In the genomic region with DNA sequence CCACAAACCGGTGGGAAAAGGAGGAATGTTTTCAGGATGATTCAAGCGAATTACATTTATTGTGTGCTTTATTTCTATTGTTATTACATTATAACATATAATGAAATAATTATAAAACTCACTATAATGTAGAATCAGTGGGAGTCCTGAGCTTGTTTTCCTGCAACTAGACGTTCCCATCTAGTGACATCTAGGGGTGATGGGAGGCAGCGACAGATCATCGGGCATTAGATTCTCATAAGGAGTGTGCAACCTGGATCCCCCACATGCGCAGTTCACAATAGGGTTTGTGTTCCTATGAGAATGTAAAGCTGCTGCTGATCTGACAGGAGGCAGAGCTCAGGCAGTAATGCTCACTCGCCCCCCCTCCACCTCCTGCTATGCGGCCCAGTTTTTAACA, we compare ENCODE assay signal across 10 cellular contexts. TPM values are rescaled to one million over a fixed set of nuclear protein-coding genes. Genes with fewer than 3 reads are reported as not detected.
DNase-seq lines count a peak whose midpoint lies in the region; ATAC-seq and TF ChIP-seq lines count a peak whose summit lies in the region.
"Had no signal": no experiment of that assay in that cellular context is flagged by ENCODE, and none has a peak within 500 bp of the region (broad histone marks: within the 10 kb centered on the region; RNA-seq: fewer than 3 reads in every experiment).

No MANE protein-coding gene starts in this region.

- intact Hi-C loops in heart right ventricle (cut with DNase I) = loop anchor here in 5 of 10 donors (5.0 to 10.0 kb wide), 6 partner anchors 54 to 216 kb away; a partner anchor contains a TSS
- intact Hi-C loops in heart left ventricle (cut with DNase I) = loop anchor here in 7 of 10 donors (5.0 to 10.0 kb wide), 4 partner anchors 56 to 216 kb away; a partner anchor contains a TSS
- intact Hi-C loops in left lung (cut with DNase I) = no loop called here

- no peak overlapping the region for H3K4me3 Mint-ChIP-seq in chondrocyte (ENCODE audit: unreplicated experiment)
- H3K4me3 Mint-ChIP-seq: activated naive CD8-positive, alpha-beta T cell treated with anti-CD3 and anti-CD28 coated beads, Interleukin-2, amount 50 U/mL, for 24 hours; WTC11 had no signal

- peaks cover 3% of the 10 kb centered on the region for H3K4me1 Mint-ChIP-seq in chondrocyte (ENCODE audit: low read depth)
- H3K4me1 Mint-ChIP-seq: activated naive CD8-positive, alpha-beta T cell treated with anti-CD3 and anti-CD28 coated beads, Interleukin-2, amount 50 U/mL, for 24 hours had no signal

- H3K4me3 ChIP-seq in heart right ventricle (no peak overlapping the region), heart left ventricle (no peak overlapping the region), MG63 (no peak overlapping the region), left lung (no peak overlapping the region)

- H3K9me3 ChIP-seq in heart right ventricle = no peaks in the 10 kb centered on the region
- H3K9me3 ChIP-seq in heart left ventricle = no peaks in the 10 kb centered on the region
- no peaks in the 10 kb centered on the region for H3K9me3 ChIP-seq in MG63
- H3K9me3 ChIP-seq in left lung = no peaks in the 10 kb centered on the region

- H3K27me3 Mint-ChIP-seq in chondrocyte (ENCODE audit: low read depth) = peaks cover 37% of the 10 kb centered on the region

- no peaks in the 10 kb centered on the region for H3K36me3 ChIP-seq in heart right ventricle
- H3K36me3 ChIP-seq in heart left ventricle = no peaks in the 10 kb centered on the region
- H3K36me3 ChIP-seq in MG63 = no peaks in the 10 kb centered on the region
- H3K36me3 ChIP-seq in left lung = no peaks in the 10 kb centered on the region

- no peak overlapping the region for H3K27ac Mint-ChIP-seq in chondrocyte (ENCODE audit: unreplicated experiment)
- H3K27ac Mint-ChIP-seq: activated naive CD8-positive, alpha-beta T cell treated with anti-CD3 and anti-CD28 coated beads, Interleukin-2, amount 50 U/mL, for 24 hours; WTC11 had no signal

- no peak for DNase-seq in heart right ventricle
- no peak for DNase-seq in heart left ventricle
- peak; percentile 21 for DNase-seq in MG63
- DNase-seq in chondrocyte (ENCODE audit: low spot score) = no peak
- no peak for DNase-seq in left lung
- DNase-seq in epidermal melanocyte (ENCODE audit: insufficient read length, low spot score) = no peak
- DNase-seq: activated naive CD8-positive, alpha-beta T cell treated with anti-CD3 and anti-CD28 coated beads, Interleukin-2, amount 50 U/mL, for 24 hours had no signal

- H3K27me3 ChIP-seq in heart right ventricle (peaks cover 0 to 31% (median 17%) of the 10 kb centered on the region in 7 donors), heart left ventricle (peaks cover 0 to 23% (median 0%) of the 10 kb centered on the region in 9 donors), MG63 (no peaks in the 10 kb centered on the region), left lung (peaks cover 6 to 83% of the 10 kb centered on the region in 2 donors)

- H3K4me1 ChIP-seq in heart right ventricle (peaks cover 0 to 15% (median 0%) of the 10 kb centered on the region in 9 donors), heart left ventricle (peaks cover 0 to 11% (median 0%) of the 10 kb centered on the region in 12 donors), left lung (peaks cover 0 to 10% of the 10 kb centered on the region in 2 donors)

- no peaks in the 10 kb centered on the region for H3K9me3 Mint-ChIP-seq in chondrocyte (ENCODE audit: low read depth)
- H3K9me3 Mint-ChIP-seq: activated naive CD8-positive, alpha-beta T cell treated with anti-CD3 and anti-CD28 coated beads, Interleukin-2, amount 50 U/mL, for 24 hours had no signal

- WGBS in heart right ventricle, 2 donors = 76 to 79% methylated on average over 8 of the region's 8 CpGs
- WGBS in heart left ventricle, 4 donors = 75 to 82% (median 77%) methylated on average over 8 of the region's 8 CpGs

- no peaks in the 10 kb centered on the region for H3K36me3 Mint-ChIP-seq in chondrocyte (ENCODE audit: low read depth)

- peak in 7 of 9 donors; percentile 8 to 41 (median 35) for TF ChIP-seq CTCF in heart right ventricle (IDR thresholded peaks at IDR 0.05)
- TF ChIP-seq CTCF in heart left ventricle (IDR thresholded peaks at IDR 0.05) = peak in 5 of 12 donors; percentile 17 to 46 (median 22)
- TF ChIP-seq CTCF in chondrocyte (IDR thresholded peaks at IDR 0.05) = peak; percentile 70
- peak in 1 of 2 donors; percentile 12 for TF ChIP-seq CTCF in left lung (IDR thresholded peaks at IDR 0.05)

- TF ChIP-seq POLR2A in heart left ventricle (IDR thresholded peaks at IDR 0.05) = no peak

- no peak overlapping the region for H3K27ac ChIP-seq in heart right ventricle
- no peak overlapping the region for H3K27ac ChIP-seq in heart left ventricle
- H3K27ac ChIP-seq in left lung = no peak overlapping the region

- no peak for ATAC-seq in heart right ventricle
- no peak for ATAC-seq in heart left ventricle
- no peak for ATAC-seq in left lung
- ATAC-seq in GM18861 (IDR thresholded peaks at IDR 0.05; ENCODE audit: unreplicated experiment) = no peak
- ATAC-seq in GM21367 (IDR thresholded peaks at IDR 0.05; ENCODE audit: unreplicated experiment) = no peak
- ATAC-seq: activated naive CD8-positive, alpha-beta T cell treated with anti-CD3 and anti-CD28 coated beads, Interleukin-2, amount 50 U/mL, for 24 hours; WTC11 had no signal

RNA-seq across cellular contexts. Expression of a gene that starts 54.5 kb away (rescaled TPM):
- total RNA-seq in heart right ventricle (1 to 10 TPM; 3.0 to 6.6 (median 4.9) TPM), heart left ventricle (1 to 10 TPM; 1.9 to 8.7 (median 4.2) TPM), chondrocyte (1.4 to 2.5 TPM (median 2.3 TPM) in 3 replicates), left lung (1 to 10 TPM in 1 of 2 donors, under 1 TPM in 1; 0.42 to 1.3 TPM)
- polyA plus RNA-seq in heart right ventricle (10 to 100 TPM in 1 of 2 donors, 1 to 10 TPM in 1; 3.2 to 13.8 TPM), heart left ventricle (1 to 10 TPM; 2.3 to 5.4 TPM)
- 0.16 and 3.0 TPM in 2 replicates for total RNA-seq in MG63 (2014; rRNA removed; shearing (Covaris generic); ENCODE audit: low replicate concordance)

RNA-seq across cellular contexts. Expression of a gene that starts 55.4 kb away (rescaled TPM):
- total RNA-seq in heart right ventricle (10 to 100 TPM; 12.0 to 31.5 (median 15.9) TPM), heart left ventricle (10 to 100 TPM; 16.4 to 52.8 (median 18.4) TPM), chondrocyte (40.9 to 47.8 TPM (median 46.8 TPM) in 3 replicates), left lung (100 to 1,000 TPM in 1 of 2 donors, 10 to 100 TPM in 1; 73.9 to 122 TPM)
- polyA plus RNA-seq in heart right ventricle (10 to 100 TPM; 42.8 to 43.1 TPM), heart left ventricle (10 to 100 TPM; 23.2 to 37.0 TPM)
- 61.7 and 105 TPM in 2 replicates for total RNA-seq in MG63 (2014; rRNA removed; shearing (Covaris generic); ENCODE audit: low replicate concordance)

RNA-seq across cellular contexts. Expression of a gene that starts 55.7 kb away (rescaled TPM):
- total RNA-seq in heart right ventricle (100 to 1,000 TPM in 3 of 10 donors, 10 to 100 TPM in 7; 70.9 to 144 (median 91.4) TPM), heart left ventricle (100 to 1,000 TPM in 5 of 9 donors, 10 to 100 TPM in 4; 76.3 to 330 (median 100) TPM), chondrocyte (48.3 to 53.9 TPM (median 53.1 TPM) in 3 replicates), left lung (100 to 1,000 TPM; 123 to 192 TPM)
- polyA plus RNA-seq in heart right ventricle (100 to 1,000 TPM in 1 of 2 donors, 10 to 100 TPM in 1; 95.8 to 213 TPM), heart left ventricle (100 to 1,000 TPM; 115 to 164 TPM)
- total RNA-seq in MG63 (2014; rRNA removed; shearing (Covaris generic); ENCODE audit: low replicate concordance) = 140 and 179 TPM in 2 replicates

Comparison
In these comparisons a context has a peak if more than half of its experiments do, and no peak if none do; other contexts are left out.
1. intact Hi-C loops: an anchor here in heart left ventricle (5.0 to 10.0 kb wide); none called in left lung.